Comparison of ENCODE assay signal across 22 cellular contexts in genomic region chr10:132868995-132869394, GRCh38.
DNase-seq lines count a peak whose midpoint lies in the region; ATAC-seq and TF ChIP-seq lines count a peak whose summit lies in the region.
"Had no signal": no experiment of that assay in that cellular context is flagged by ENCODE, and none has a peak within 500 bp of the region (broad histone marks: within the 10 kb centered on the region; RNA-seq: fewer than 3 reads in every experiment).

No MANE protein-coding gene starts in this region.

- DNase-seq in activated gamma-delta T cell treated with Interleukin-2 at 50 U/mL for 16 hours = peak; percentile 2
- DNase-seq in activated gamma-delta T cell (lab: John Stamatoyannopoulos, UW) = no peak
- peak; percentile 29 for DNase-seq in endodermal cell
- peak; percentile 78 for DNase-seq in mesenteric fat pad (ENCODE audit: low spot score)
- DNase-seq in transverse colon = peak; percentile 4
- no peak for DNase-seq in MM.1S
- DNase-seq: activated CD4-positive, alpha-beta T cell treated with anti-CD3 and anti-CD28 coated beads, Interleukin-2, amount 10 ng/mL, durations not matched to agents 7 days and 5 days; DMS53; effector memory CD8-positive, alpha-beta T cell; foreskin melanocyte; immature natural killer cell; KBM-7; NCI-H1436 treated with DMSO at 0.1 percent for 48 hours; NCI-H524 treated with DMSO at 0.1 percent for 48 hours; SK-N-SH; stimulated activated CD4-positive, alpha-beta T cell treated with anti-CD3 and anti-CD28 coated beads, Interleukin-2, amount 100 ng/mL, for 24 hours had no signal

- no peak for TF ChIP-seq CTCF in endodermal cell (conservative IDR thresholded peaks at IDR 0.05)
- TF ChIP-seq CTCF in transverse colon (IDR thresholded peaks at IDR 0.05) = no peak
- TF ChIP-seq CTCF in MM.1S (IDR thresholded peaks at IDR 0.05; ENCODE audit: low read length) = no peak

- no peak overlapping the region for H2AFZ ChIP-seq in MM.1S (ENCODE audit: low read length)
- H2AFZ ChIP-seq: hepatocyte had no signal

- H3K4me3 ChIP-seq in endodermal cell (ENCODE audit: low read length) = no peak overlapping the region
- no peak overlapping the region for H3K4me3 ChIP-seq in transverse colon
- no peak overlapping the region for H3K4me3 ChIP-seq in MM.1S (ENCODE audit: low read length)
- H3K4me3 ChIP-seq: esophagus muscularis mucosa, hepatocyte had no signal

- TF ChIP-seq POLR2A in transverse colon (IDR thresholded peaks at IDR 0.05) = no peak

- H3K79me2 ChIP-seq in MM.1S (ENCODE audit: low read length) = no peaks in the 10 kb centered on the region
- H3K79me2 ChIP-seq: hepatocyte had no signal

- no peak overlapping the region for H3K27ac Mint-ChIP-seq in endodermal cell
- H3K27ac Mint-ChIP-seq: activated CD4-positive, alpha-beta T cell treated with anti-CD3 and anti-CD28 coated beads, Interleukin-2, amount 10 ng/mL, durations not matched to agents 7 days and 5 days; B cell; effector memory CD8-positive, alpha-beta T cell; immature natural killer cell; T-helper 17 cell had no signal

- H3K9me3 ChIP-seq in endodermal cell (ENCODE audit: control insufficient read depth, low read length) (no peaks in the 10 kb centered on the region), transverse colon (no peaks in the 10 kb centered on the region), MM.1S (replicated peaks; ENCODE audit: insufficient read depth, low read length) (no peaks in the 10 kb centered on the region)
- H3K9me3 ChIP-seq: SK-N-SH had no signal

- no peak for ATAC-seq in GM18517 (IDR thresholded peaks at IDR 0.05; ENCODE audit: unreplicated experiment)
- ATAC-seq in GM21390 (IDR thresholded peaks at IDR 0.05; ENCODE audit: unreplicated experiment) = no peak
- ATAC-seq: effector memory CD8-positive, alpha-beta T cell; T-helper 17 cell had no signal

- H3K27ac ChIP-seq in endodermal cell (ENCODE audit: low read depth, low read length) (no peak overlapping the region), transverse colon (no peak overlapping the region), MM.1S (ENCODE audit: low read length) (no peak overlapping the region)
- H3K27ac ChIP-seq: esophagus muscularis mucosa, hepatocyte had no signal

- H3K4me2 ChIP-seq in MM.1S (ENCODE audit: low read depth, low read length) = no peak overlapping the region
- H3K4me2 ChIP-seq: hepatocyte, SK-N-SH had no signal

- no peaks in the 10 kb centered on the region for H3K36me3 Mint-ChIP-seq in endodermal cell (ENCODE audit: low read depth)
- H3K36me3 Mint-ChIP-seq: immature natural killer cell had no signal

- no peak overlapping the region for H3K9ac ChIP-seq in endodermal cell (ENCODE audit: extremely low read depth, low read length, poor library complexity, severe bottlenecking)
- H3K9ac ChIP-seq in MM.1S (ENCODE audit: low read length) = no peak overlapping the region
- H3K9ac ChIP-seq: SK-N-SH had no signal

- H3K9me2 ChIP-seq in MM.1S (replicated peaks; ENCODE audit: insufficient read depth, low read length) = no peaks in the 10 kb centered on the region
- H3K9me2 ChIP-seq: SK-N-SH had no signal

- no peaks in the 10 kb centered on the region for H3K4me1 Mint-ChIP-seq in endodermal cell
- H3K4me1 Mint-ChIP-seq: B cell, T-helper 17 cell had no signal

- no peak for TF ChIP-seq EP300 in transverse colon (IDR thresholded peaks at IDR 0.05; ENCODE audit: low read depth)

- no peaks in the 10 kb centered on the region for H3K27me3 ChIP-seq in endodermal cell (ENCODE audit: control insufficient read depth, insufficient read depth, low read length, poor library complexity, severe bottlenecking)
- H3K27me3 ChIP-seq in transverse colon = no peaks in the 10 kb centered on the region
- peaks cover 68% of the 10 kb centered on the region for H3K27me3 ChIP-seq in MM.1S (replicated peaks; ENCODE audit: insufficient read depth, low read length)
- H3K27me3 ChIP-seq: hepatocyte had no signal

- no peaks in the 10 kb centered on the region for H4K20me1 ChIP-seq in MM.1S (ENCODE audit: insufficient read depth, low read length)

- H3K27me3 Mint-ChIP-seq in endodermal cell (ENCODE audit: insufficient read depth) = no peaks in the 10 kb centered on the region

- H3K4me3 Mint-ChIP-seq in endodermal cell = no peak overlapping the region
- H3K4me3 Mint-ChIP-seq: activated CD4-positive, alpha-beta T cell treated with anti-CD3 and anti-CD28 coated beads, Interleukin-2, amount 10 ng/mL, durations not matched to agents 7 days and 5 days; B cell; effector memory CD8-positive, alpha-beta T cell; immature natural killer cell; T-helper 17 cell had no signal

- no peaks in the 10 kb centered on the region for H3F3A ChIP-seq in MM.1S (ENCODE audit: insufficient read depth, low read length)

- 91 to 98% methylated on average over 16 to 26 of the region's 26 CpGs for WGBS in endodermal cell (ENCODE audit: insufficient coverage in 1 of 2, insufficient read length in 1 of 2), 2 experiments
- WGBS in transverse colon (ENCODE audit: low coverage in 1 of 2), 2 donors = 91 to 100% methylated on average over 2 to 25 of the region's 26 CpGs

- H3K36me3 ChIP-seq in endodermal cell (ENCODE audit: control insufficient read depth, insufficient read depth, low read length) (no peaks in the 10 kb centered on the region), transverse colon (no peaks in the 10 kb centered on the region), MM.1S (replicated peaks; ENCODE audit: insufficient read depth, low read length) (no peaks in the 10 kb centered on the region)
- H3K36me3 ChIP-seq: esophagus muscularis mucosa had no signal

- intact Hi-C loops in transverse colon (cut with DNase I; ENCODE audit: low total_unique reads) = no loop called here

- in situ Hi-C loops in transverse colon (cut with MboI; ENCODE audit: low pct_ligation_motif_present in 1 of 4, low pct_unique_long_range_greater_than_20kb in 1 of 4, low sequenced_read_pairs in 3 of 4) = no loop called here

- peaks cover 11% of the 10 kb centered on the region for H3K9me3 Mint-ChIP-seq in endodermal cell
- H3K9me3 Mint-ChIP-seq: activated CD4-positive, alpha-beta T cell treated with anti-CD3 and anti-CD28 coated beads, Interleukin-2, amount 10 ng/mL, durations not matched to agents 7 days and 5 days; effector memory CD8-positive, alpha-beta T cell had no signal

- H3K4me1 ChIP-seq in endodermal cell (ENCODE audit: control insufficient read depth, insufficient read depth, low read length) (no peaks in the 10 kb centered on the region), transverse colon (no peaks in the 10 kb centered on the region), MM.1S (ENCODE audit: low read length) (no peaks in the 10 kb centered on the region)
- H3K4me1 ChIP-seq: esophagus muscularis mucosa had no signal

Comparison
In these comparisons a context has a peak if more than half of its experiments do, and no peak if none do; other contexts are left out.
1. DNase-seq: peak in activated gamma-delta T cell treated with Interleukin-2 at 50 U/mL for 16 hours (single experiment), endodermal cell (single experiment), mesenteric fat pad (single experiment) and transverse colon (single experiment); none in activated gamma-delta T cell (single experiment) and MM.1S (single experiment).